12 cellular contexts compared by ENCODE assay signal in genomic region chr17:82527893-82528292, GRCh38. TPM values are rescaled to one million over a fixed set of nuclear protein-coding genes. Genes with fewer than 3 reads are reported as not detected.
DNase-seq lines count a peak whose midpoint lies in the region; ATAC-seq, FAIRE-seq and TF ChIP-seq lines count a peak whose summit lies in the region.
"Had no signal": no experiment of that assay in that cellular context is flagged by ENCODE, and none has a peak within 500 bp of the region (broad histone marks: within the 10 kb centered on the region; RNA-seq: fewer than 3 reads in every experiment).

No MANE protein-coding gene starts in this region.

- no peak for DNase-seq in Caco-2
- no peak for DNase-seq in RWPE1 (ENCODE audit: low spot score)
- DNase-seq in fibroblast of the aortic adventitia (ENCODE audit: low read depth): peak; percentile 54
- DNase-seq in progenitor cell of endocrine pancreas (ENCODE audit: low spot score, unreplicated experiment): no peak
- DNase-seq in D721Med (ENCODE audit: insufficient read length, low spot score): no peak
- DNase-seq in activated CD8-positive, alpha-beta T cell treated with anti-CD3 and anti-CD28 coated beads, Interleukin-2, amount 10 ng/mL, durations not matched to agents 7 days and 5 days: no peak
- DNase-seq: activated CD8-positive, alpha-beta memory T cell treated with anti-CD3 and anti-CD28 coated beads for 24 hours; H7; IMR-90; NCI-H2029; stimulated activated CD4-positive, alpha-beta T cell treated with anti-CD3 and anti-CD28 coated beads, Interleukin-12 subunit alpha, Interleukin-12 subunit beta, amount 100 ng/mL, for 4 hours had no signal

- H3K4me3 Mint-ChIP-seq in Caco-2 (ENCODE audit: unreplicated experiment) (no peak overlapping the region), progenitor cell of endocrine pancreas (ENCODE audit: low read depth) (no peak overlapping the region)
- no peak overlapping the region for H3K4me3 Mint-ChIP-seq in activated CD8-positive, alpha-beta T cell treated with anti-CD3 and anti-CD28 coated beads, Interleukin-2, amount 10 ng/mL, durations not matched to agents 7 days and 5 days

- no peak for FAIRE-seq in D721Med (lab: Jason Lieb, UNC)

- no peaks in the 10 kb centered on the region for H3K9me3 ChIP-seq in Caco-2

- H3K4me1 ChIP-seq in Caco-2: peaks cover 31% of the 10 kb centered on the region

- no TSS peak for BruUV-seq in Caco-2 (replicated peaks; lab: Mats Ljungman, UMichigan)

- CTCF ChIA-PET in Caco-2 (lab: Charles Lee): no interaction called here
- CTCF ChIA-PET in RWPE1 (lab: Yijun Ruan, JAX): interaction anchor here (0.6 to 0.7 kb wide), 2 partner anchors 28 to 321 kb away, joined by 3 read pairs; no protein-coding TSS in a partner anchor
- CTCF ChIA-PET in activated CD8-positive, alpha-beta T cell treated with anti-CD3 and anti-CD28 coated beads, Interleukin-2, amount 10 ng/mL, durations not matched to agents 7 days and 5 days (lab: Charles Lee): interaction anchor here (1.4 kb wide), 1 partner anchor 26 kb away, joined by 6 read pairs; no protein-coding TSS in a partner anchor

- H3K36me3 Mint-ChIP-seq in Caco-2 (ENCODE audit: insufficient read depth, unreplicated experiment) (peaks cover 59% of the 10 kb centered on the region), progenitor cell of endocrine pancreas (ENCODE audit: insufficient read depth) (peaks cover 2% of the 10 kb centered on the region)
- peaks cover 15% of the 10 kb centered on the region for H3K36me3 Mint-ChIP-seq in activated CD8-positive, alpha-beta T cell treated with anti-CD3 and anti-CD28 coated beads, Interleukin-2, amount 10 ng/mL, durations not matched to agents 7 days and 5 days (ENCODE audit: low read depth)

- ATAC-seq in HG03571 (IDR thresholded peaks at IDR 0.05; ENCODE audit: unreplicated experiment): no peak
- ATAC-seq in activated CD8-positive, alpha-beta T cell treated with anti-CD3 and anti-CD28 coated beads, Interleukin-2, amount 10 ng/mL, durations not matched to agents 7 days and 5 days: no peak

- no peaks in the 10 kb centered on the region; the same call in 1 of the 2 replicates for H3K36me3 ChIP-seq in Caco-2 (ENCODE audit: control insufficient read depth, insufficient read depth, low read length)

- TF ChIP-seq CTCF in Caco-2 (IDR thresholded peaks at IDR 0.05; ENCODE audit: insufficient read depth in 1 of 2, low read depth in 1 of 2, low read length in 1 of 2, severe bottlenecking in 1 of 2, unreplicated experiment in 1 of 2) (no peak), RWPE1 (conservative IDR thresholded peaks at IDR 0.05; ENCODE audit: low read depth) (no peak), fibroblast of the aortic adventitia (IDR thresholded peaks at IDR 0.05; ENCODE audit: insufficient read depth, low read length) (no peak), progenitor cell of endocrine pancreas (IDR thresholded peaks at IDR 0.05; ENCODE audit: unreplicated experiment) (no peak), D721Med (IDR thresholded peaks at IDR 0.05; ENCODE audit: insufficient read depth, missing control alignments) (no peak)

- no peak overlapping the region for H3K4me3 ChIP-seq in Caco-2 (ENCODE audit: low read depth, low read length)
- H3K4me3 ChIP-seq in fibroblast of the aortic adventitia (ENCODE audit: low read depth, low read length): no peak overlapping the region

- H3K4me1 Mint-ChIP-seq in Caco-2 (ENCODE audit: low read depth, unreplicated experiment) (peaks cover 31% of the 10 kb centered on the region), progenitor cell of endocrine pancreas (ENCODE audit: low read depth) (peaks cover 41% of the 10 kb centered on the region)
- peaks cover 45% of the 10 kb centered on the region for H3K4me1 Mint-ChIP-seq in activated CD8-positive, alpha-beta T cell treated with anti-CD3 and anti-CD28 coated beads, Interleukin-2, amount 10 ng/mL, durations not matched to agents 7 days and 5 days (ENCODE audit: low read depth)

- intact Hi-C loops in Caco-2 (cut with micrococcal nuclease; ENCODE audit: unreplicated experiment): no loop called here

- H3K27me3 Mint-ChIP-seq in Caco-2 (ENCODE audit: insufficient read depth, unreplicated experiment) (no peaks in the 10 kb centered on the region), progenitor cell of endocrine pancreas (no peaks in the 10 kb centered on the region)
- no peaks in the 10 kb centered on the region for H3K27me3 Mint-ChIP-seq in activated CD8-positive, alpha-beta T cell treated with anti-CD3 and anti-CD28 coated beads, Interleukin-2, amount 10 ng/mL, durations not matched to agents 7 days and 5 days (ENCODE audit: low read depth)

- H3K27ac ChIP-seq in RWPE1: peak overlapping the region; percentile 92

- H3K27me3 ChIP-seq in Caco-2 (replicated peaks; ENCODE audit: control insufficient read depth, insufficient read depth, low read length): no peaks in the 10 kb centered on the region

- H3K9me3 Mint-ChIP-seq in Caco-2 (ENCODE audit: unreplicated experiment) (no peaks in the 10 kb centered on the region), progenitor cell of endocrine pancreas (ENCODE audit: low read depth) (no peaks in the 10 kb centered on the region)
- H3K9me3 Mint-ChIP-seq in activated CD8-positive, alpha-beta T cell treated with anti-CD3 and anti-CD28 coated beads, Interleukin-2, amount 10 ng/mL, durations not matched to agents 7 days and 5 days (ENCODE audit: insufficient read depth): no peaks in the 10 kb centered on the region

- POLR2A ChIA-PET in Caco-2 (lab: Charles Lee): no interaction called here
- POLR2A ChIA-PET in RWPE1 (lab: Yijun Ruan, JAX; ENCODE audit: low non-redundant PET): no interaction called here
- POLR2A ChIA-PET in activated CD8-positive, alpha-beta T cell treated with anti-CD3 and anti-CD28 coated beads, Interleukin-2, amount 10 ng/mL, durations not matched to agents 7 days and 5 days (lab: Charles Lee): interaction anchor here (0.5 to 1.5 kb wide), 3 partner anchors 8 to 70 kb away, joined by 3 to 4 read pairs (median 4); partner anchors contain the start of genes FOXK2 and NARF

- H3K27ac Mint-ChIP-seq in Caco-2 (ENCODE audit: unreplicated experiment) (peak overlapping the region; percentile 68), progenitor cell of endocrine pancreas (peak overlapping the region; percentile 72)
- no peak overlapping the region for H3K27ac Mint-ChIP-seq in activated CD8-positive, alpha-beta T cell treated with anti-CD3 and anti-CD28 coated beads, Interleukin-2, amount 10 ng/mL, durations not matched to agents 7 days and 5 days

RNA-seq across cellular contexts. Expression of gene FOXK2, which starts 8.4 kb away (rescaled TPM):
- total RNA-seq in Caco-2 (2022): 118 and 124 TPM in 2 replicates
- 7.3 and 28.2 TPM in 2 replicates for total RNA-seq in fibroblast of the aortic adventitia (ENCODE audit: low replicate concordance)
- total RNA-seq in progenitor cell of endocrine pancreas: 71.8 and 76.6 TPM in 2 replicates
- total RNA-seq in activated CD8-positive, alpha-beta T cell treated with anti-CD3 and anti-CD28 coated beads, Interleukin-2, amount 10 ng/mL, durations not matched to agents 7 days and 5 days: 10 to 100 TPM; 62.3 to 65.3 TPM
